ENCODE assay signal across 15 cellular contexts in the genomic region with DNA sequence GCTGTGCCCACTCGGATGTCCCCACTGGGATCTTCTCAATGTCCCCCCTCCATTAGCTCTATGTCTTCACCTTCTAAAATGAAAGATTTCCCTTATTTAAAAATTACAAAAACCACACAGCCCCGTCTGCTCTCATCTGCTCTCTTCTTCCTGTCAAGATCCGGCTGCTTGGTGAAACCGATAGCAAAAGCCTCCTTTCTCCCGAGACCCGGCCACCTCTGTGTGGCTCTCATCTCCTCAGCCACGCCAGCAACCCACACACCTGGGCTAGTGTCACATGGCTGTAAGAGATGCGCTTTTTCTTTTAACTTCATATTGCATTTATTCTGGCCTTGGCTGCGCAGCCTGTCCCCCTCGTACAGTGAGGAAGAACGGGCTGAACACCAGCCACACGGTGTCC. TPM values are rescaled to one million over a fixed set of nuclear protein-coding genes. Genes with fewer than 3 reads are reported as not detected.
A peak's percentile ranks its signal among the peaks of the same experiment; 100 is the strongest.
DNase-seq lines count a peak whose midpoint lies in the region; ATAC-seq, FAIRE-seq and TF ChIP-seq lines count a peak whose summit lies in the region.
"Had no signal": no experiment of that assay in that cellular context is flagged by ENCODE, and none has a peak within 500 bp of the region (broad histone marks: within the 10 kb centered on the region; RNA-seq: fewer than 3 reads in every experiment).

No MANE protein-coding gene starts in this region.

- no peak overlapping the region for H2BK5ac ChIP-seq in neuronal stem cell (ENCODE audit: low read length)

- H3K4me3 ChIP-seq in astrocyte (ENCODE audit: insufficient read depth, low read depth, low read length): no peak overlapping the region
- H3K4me3 ChIP-seq in neuronal stem cell (ENCODE audit: low read length in 2 of 2): no peak overlapping the region
- H3K4me3 ChIP-seq: BLaER1 treated with 17β-estradiol and CSF1 and Interleukin-3, amounts not matched to agents 10 nM and 100 nM had no signal

- H3K4me1 ChIP-seq in astrocyte (ENCODE audit: insufficient read depth, low read length) (no peaks in the 10 kb centered on the region), neuronal stem cell (ENCODE audit: control insufficient read depth in 2 of 2, insufficient read depth in 1 of 2, low read depth in 1 of 2, low read length in 2 of 2) (peaks cover 0 to 2% of the 10 kb centered on the region in 2 donors)

- no peak for TF ChIP-seq CTCF in astrocyte (IDR thresholded peaks at IDR 0.05; ENCODE audit: insufficient read depth, low read depth, low read length)
- TF ChIP-seq CTCF in WTC11 (IDR thresholded peaks at IDR 0.05): no peak

- intact Hi-C loops in activated CD4-positive, alpha-beta T cell treated with anti-CD3 and anti-CD28 coated beads, Interleukin-2, amount 10 ng/mL, durations not matched to agents 24 days and 14 days (cut with micrococcal nuclease): no loop called here

- no peak overlapping the region for H3K4me3 Mint-ChIP-seq in activated CD4-positive, alpha-beta T cell treated with anti-CD3 and anti-CD28 coated beads, Interleukin-2, amount 10 ng/mL, durations not matched to agents 7 days and 5 days
- H3K4me3 Mint-ChIP-seq in activated CD4-positive, alpha-beta T cell treated with anti-CD3 and anti-CD28 coated beads, Interleukin-2, amount 10 ng/mL, durations not matched to agents 24 days and 14 days: no peak overlapping the region
- H3K4me3 Mint-ChIP-seq in astrocyte (ENCODE audit: unreplicated experiment) (no peak overlapping the region), WTC11 (no peak overlapping the region)
- H3K4me3 Mint-ChIP-seq: CD4-positive, alpha-beta T cell had no signal

- H3K18ac ChIP-seq in neuronal stem cell (ENCODE audit: low read length): no peak overlapping the region

- H3K27ac ChIP-seq in astrocyte (ENCODE audit: low read depth, low read length): no peak overlapping the region
- no peak overlapping the region for H3K27ac ChIP-seq in neuronal stem cell (replicated peaks; ENCODE audit: low read length)
- H3K27ac ChIP-seq: BLaER1 treated with 17β-estradiol and CSF1 and Interleukin-3, amounts not matched to agents 10 nM and 100 nM had no signal

- no peak overlapping the region for H2BK120ac ChIP-seq in neuronal stem cell (ENCODE audit: low read depth, low read length)

- H3K36me3 Mint-ChIP-seq in activated CD4-positive, alpha-beta T cell treated with anti-CD3 and anti-CD28 coated beads, Interleukin-2, amount 10 ng/mL, durations not matched to agents 7 days and 5 days (ENCODE audit: low read depth): no peaks in the 10 kb centered on the region
- H3K36me3 Mint-ChIP-seq in activated CD4-positive, alpha-beta T cell treated with anti-CD3 and anti-CD28 coated beads, Interleukin-2, amount 10 ng/mL, durations not matched to agents 24 days and 14 days (ENCODE audit: low read depth): no peaks in the 10 kb centered on the region
- H3K36me3 Mint-ChIP-seq in astrocyte (ENCODE audit: low read depth, unreplicated experiment) (peaks cover 20% of the 10 kb centered on the region), WTC11 (peaks cover 10% of the 10 kb centered on the region)

- DNase-seq in activated CD4-positive, alpha-beta T cell treated with anti-CD3 and anti-CD28 coated beads, Interleukin-2, amount 10 ng/mL, durations not matched to agents 7 days and 5 days: no peak
- DNase-seq in activated CD4-positive, alpha-beta T cell treated with anti-CD3 and anti-CD28 coated beads, Interleukin-2, amount 10 ng/mL, durations not matched to agents 24 days and 14 days: no peak
- DNase-seq in astrocyte (ENCODE audit: low read depth): no peak
- no peak for DNase-seq in neuronal stem cell (ENCODE audit: low spot score)
- no peak for DNase-seq in WTC11 (ENCODE audit: low spot score)
- no peak for DNase-seq in NCI-H69 (lab: John Stamatoyannopoulos, UW)
- DNase-seq: ACHN; CD4-positive, alpha-beta T cell; DND-41; GF-D8 had no signal

- POLR2A ChIA-PET in activated CD4-positive, alpha-beta T cell treated with anti-CD3 and anti-CD28 coated beads, Interleukin-2, amount 10 ng/mL, durations not matched to agents 7 days and 5 days (lab: Charles Lee): no interaction called here
- POLR2A ChIA-PET in WTC11 (lab: Charles Lee): interaction anchor here (0.6 kb wide), 1 partner anchor 98 kb away, joined by 3 read pairs; no protein-coding TSS in a partner anchor

- no peak overlapping the region for H2AK5ac ChIP-seq in neuronal stem cell (ENCODE audit: low read depth, low read length)

- H3K27me3 Mint-ChIP-seq in activated CD4-positive, alpha-beta T cell treated with anti-CD3 and anti-CD28 coated beads, Interleukin-2, amount 10 ng/mL, durations not matched to agents 7 days and 5 days: no peaks in the 10 kb centered on the region
- no peaks in the 10 kb centered on the region for H3K27me3 Mint-ChIP-seq in activated CD4-positive, alpha-beta T cell treated with anti-CD3 and anti-CD28 coated beads, Interleukin-2, amount 10 ng/mL, durations not matched to agents 24 days and 14 days
- H3K27me3 Mint-ChIP-seq in astrocyte (ENCODE audit: low read depth, unreplicated experiment) (no peaks in the 10 kb centered on the region), WTC11 (ENCODE audit: low read depth) (no peaks in the 10 kb centered on the region)
- H3K27me3 Mint-ChIP-seq: CD4-positive, alpha-beta T cell; IgD-negative memory B cell had no signal

- H2BK15ac ChIP-seq in neuronal stem cell (ENCODE audit: low read length): no peak overlapping the region

- no peak for FAIRE-seq in astrocyte (lab: Jason Lieb, UNC)

- ATAC-seq in WTC11 (no peak), HG03095 (IDR thresholded peaks at IDR 0.05; ENCODE audit: unreplicated experiment) (no peak)

- H3K9me3 Mint-ChIP-seq in activated CD4-positive, alpha-beta T cell treated with anti-CD3 and anti-CD28 coated beads, Interleukin-2, amount 10 ng/mL, durations not matched to agents 7 days and 5 days: no peaks in the 10 kb centered on the region
- no peaks in the 10 kb centered on the region for H3K9me3 Mint-ChIP-seq in activated CD4-positive, alpha-beta T cell treated with anti-CD3 and anti-CD28 coated beads, Interleukin-2, amount 10 ng/mL, durations not matched to agents 24 days and 14 days
- H3K9me3 Mint-ChIP-seq in astrocyte (ENCODE audit: unreplicated experiment) (no peaks in the 10 kb centered on the region), WTC11 (peaks cover 3% of the 10 kb centered on the region; the same call in 1 of the 2 replicates)
- H3K9me3 Mint-ChIP-seq: CD4-positive, alpha-beta T cell; IgD-negative memory B cell had no signal

- no peaks in the 10 kb centered on the region for H4K20me1 ChIP-seq in astrocyte (ENCODE audit: insufficient read depth, low read length)

- H3K14ac ChIP-seq in neuronal stem cell (ENCODE audit: low read length): no peak overlapping the region

- no peak overlapping the region for H2BK12ac ChIP-seq in neuronal stem cell (ENCODE audit: low read length)

- H3K79me1 ChIP-seq in neuronal stem cell (ENCODE audit: low read depth, low read length): peaks cover 4% of the 10 kb centered on the region

- H3K36me3 ChIP-seq in astrocyte (ENCODE audit: insufficient read depth, low read length): peaks cover 4% of the 10 kb centered on the region
- peaks cover 45 to 78% of the 10 kb centered on the region in 2 donors for H3K36me3 ChIP-seq in neuronal stem cell (replicated peaks in 1 of 2; ENCODE audit: control insufficient read depth in 2 of 2, insufficient read depth in 2 of 2, low read length in 2 of 2)

- H3K4me1 Mint-ChIP-seq in activated CD4-positive, alpha-beta T cell treated with anti-CD3 and anti-CD28 coated beads, Interleukin-2, amount 10 ng/mL, durations not matched to agents 7 days and 5 days: no peaks in the 10 kb centered on the region
- H3K4me1 Mint-ChIP-seq in activated CD4-positive, alpha-beta T cell treated with anti-CD3 and anti-CD28 coated beads, Interleukin-2, amount 10 ng/mL, durations not matched to agents 24 days and 14 days: no peaks in the 10 kb centered on the region
- no peaks in the 10 kb centered on the region for H3K4me1 Mint-ChIP-seq in astrocyte (ENCODE audit: low read depth, unreplicated experiment)
- no peaks in the 10 kb centered on the region for H3K4me1 Mint-ChIP-seq in WTC11
- H3K4me1 Mint-ChIP-seq: IgD-negative memory B cell had no signal

- H3K9ac ChIP-seq in astrocyte (ENCODE audit: low read length) (no peak overlapping the region), neuronal stem cell (ENCODE audit: low read depth, low read length, poor library complexity) (peak overlapping the region; percentile 50)

- no peak overlapping the region for H3K4ac ChIP-seq in neuronal stem cell (ENCODE audit: low read length)

- no peak overlapping the region for H4K91ac ChIP-seq in neuronal stem cell (ENCODE audit: low read depth, low read length, poor library complexity)

- no peaks in the 10 kb centered on the region for H3K27me3 ChIP-seq in astrocyte (ENCODE audit: insufficient read depth, low read length)
- H3K27me3 ChIP-seq in neuronal stem cell (ENCODE audit: control insufficient read depth in 3 of 3, insufficient read depth in 3 of 3, low read depth in 1 of 3, low read length in 3 of 3): no peaks in the 10 kb centered on the region
- H3K27me3 ChIP-seq: BLaER1 treated with 17β-estradiol and CSF1 and Interleukin-3, amounts not matched to agents 10 nM and 100 nM had no signal

- H2AFZ ChIP-seq in astrocyte (ENCODE audit: low read depth, low read length) (no peak overlapping the region), neuronal stem cell (ENCODE audit: low read length) (no peak overlapping the region)

- H3K79me2 ChIP-seq in astrocyte (ENCODE audit: insufficient read depth, low read length): no peaks in the 10 kb centered on the region

- H3K9me3 ChIP-seq in astrocyte (ENCODE audit: insufficient read depth, low read depth, low read length) (no peaks in the 10 kb centered on the region), neuronal stem cell (replicated peaks in 1 of 2; ENCODE audit: control insufficient read depth in 2 of 2, insufficient read depth in 1 of 2, low read depth in 1 of 2, low read length in 2 of 2) (no peaks in the 10 kb centered on the region)
- H3K9me3 ChIP-seq: BLaER1 treated with 17β-estradiol and CSF1 and Interleukin-3, amounts not matched to agents 10 nM and 100 nM had no signal

- H3K23ac ChIP-seq in neuronal stem cell (ENCODE audit: low read depth, low read length, poor library complexity): no peak overlapping the region

- no peak overlapping the region for H4K8ac ChIP-seq in neuronal stem cell (ENCODE audit: low read depth, low read length)

- H3K4me2 ChIP-seq in astrocyte (ENCODE audit: low read length) (no peak overlapping the region), neuronal stem cell (ENCODE audit: insufficient read depth, low read length, poor library complexity, severe bottlenecking) (no peak overlapping the region)
- H3K4me2 ChIP-seq: BLaER1 treated with 17β-estradiol and CSF1 and Interleukin-3, amounts not matched to agents 10 nM and 100 nM had no signal

- H3K27ac Mint-ChIP-seq in activated CD4-positive, alpha-beta T cell treated with anti-CD3 and anti-CD28 coated beads, Interleukin-2, amount 10 ng/mL, durations not matched to agents 7 days and 5 days: peak overlapping the region; percentile 32
- H3K27ac Mint-ChIP-seq in activated CD4-positive, alpha-beta T cell treated with anti-CD3 and anti-CD28 coated beads, Interleukin-2, amount 10 ng/mL, durations not matched to agents 24 days and 14 days: no peak overlapping the region
- H3K27ac Mint-ChIP-seq in astrocyte (ENCODE audit: unreplicated experiment) (peak overlapping the region; percentile 47), WTC11 (no peak overlapping the region)
- H3K27ac Mint-ChIP-seq: CD4-positive, alpha-beta T cell; IgD-negative memory B cell had no signal

- no CpG with 5 or more reads among the region's 12 CpGs for WGBS in neuronal stem cell (ENCODE audit: extremely low coverage in 2 of 2, insufficient read length in 2 of 2, insufficient replicate concordance in 1 of 2), 2 donors

- CTCF ChIA-PET in activated CD4-positive, alpha-beta T cell treated with anti-CD3 and anti-CD28 coated beads, Interleukin-2, amount 10 ng/mL, durations not matched to agents 7 days and 5 days (lab: Charles Lee): no interaction called here
- CTCF ChIA-PET in WTC11 (lab: Charles Lee): no interaction called here

RNA-seq across cellular contexts. Expression of a gene that starts 20.6 kb away (rescaled TPM):
- 1 to 10 TPM; 9.3 TPM for total RNA-seq in activated CD4-positive, alpha-beta T cell treated with anti-CD3 and anti-CD28 coated beads, Interleukin-2, amount 10 ng/mL, durations not matched to agents 7 days and 5 days
- total RNA-seq in activated CD4-positive, alpha-beta T cell treated with anti-CD3 and anti-CD28 coated beads, Interleukin-2, amount 10 ng/mL, durations not matched to agents 24 days and 14 days: 9.8 and 11.6 TPM in 2 replicates
- total RNA-seq in astrocyte (15.7 and 16.3 TPM in 2 replicates), WTC11 (2021) (27.0 to 31.0 TPM (median 28.9 TPM) in 3 replicates)
- 29.1 TPM for polyA plus RNA-seq in neuronal stem cell (2013, experiment 1 of 2)
- 29.5 TPM for polyA plus RNA-seq in neuronal stem cell (2013, experiment 2 of 2)

RNA-seq across cellular contexts. Expression of a gene that starts 20.9 kb away (rescaled TPM):
- 10 to 100 TPM; 25.6 to 27.4 TPM for total RNA-seq in activated CD4-positive, alpha-beta T cell treated with anti-CD3 and anti-CD28 coated beads, Interleukin-2, amount 10 ng/mL, durations not matched to agents 7 days and 5 days
- 34.9 and 36.7 TPM in 2 replicates for total RNA-seq in activated CD4-positive, alpha-beta T cell treated with anti-CD3 and anti-CD28 coated beads, Interleukin-2, amount 10 ng/mL, durations not matched to agents 24 days and 14 days
- total RNA-seq in astrocyte (15.7 and 18.0 TPM in 2 replicates), WTC11 (2021) (24.0 to 27.4 TPM (median 25.9 TPM) in 3 replicates)
- 11.9 TPM for polyA plus RNA-seq in neuronal stem cell (2013, experiment 1 of 2)
- 12.3 TPM for polyA plus RNA-seq in neuronal stem cell (2013, experiment 2 of 2)

RNA-seq across cellular contexts. Expression of a gene that starts 57.8 kb away (rescaled TPM):
- total RNA-seq in activated CD4-positive, alpha-beta T cell treated with anti-CD3 and anti-CD28 coated beads, Interleukin-2, amount 10 ng/mL, durations not matched to agents 7 days and 5 days: 10 to 100 TPM; 60.6 to 73.5 TPM
- 19.9 and 20.8 TPM in 2 replicates for total RNA-seq in activated CD4-positive, alpha-beta T cell treated with anti-CD3 and anti-CD28 coated beads, Interleukin-2, amount 10 ng/mL, durations not matched to agents 24 days and 14 days
- total RNA-seq in astrocyte (not detected in 2 replicates), WTC11 (2021) (0.18 to 0.35 TPM (median 0.30 TPM) in 3 replicates)
- polyA plus RNA-seq in neuronal stem cell (2013, experiment 1 of 2): not detected
- polyA plus RNA-seq in neuronal stem cell (2013, experiment 2 of 2): not detected
- total RNA-seq: A172, H4 had no signal

Comparison
In these comparisons a context has a peak if more than half of its experiments do, and no peak if none do; other contexts are left out.
1. H3K27ac Mint-ChIP-seq: peak in activated CD4-positive, alpha-beta T cell treated with anti-CD3 and anti-CD28 coated beads, Interleukin-2, amount 10 ng/mL, durations not matched to agents 7 days and 5 days (single experiment) and astrocyte (single experiment); none in activated CD4-positive, alpha-beta T cell treated with anti-CD3 and anti-CD28 coated beads, Interleukin-2, amount 10 ng/mL, durations not matched to agents 24 days and 14 days (single experiment) and WTC11 (single experiment).
2. RNA of a gene that starts 57.8 kb away (total RNA-seq): 60.6 to 73.5 TPM in activated CD4-positive, alpha-beta T cell treated with anti-CD3 and anti-CD28 coated beads, Interleukin-2, amount 10 ng/mL, durations not matched to agents 7 days and 5 days and 19.9 to 20.8 TPM in activated CD4-positive, alpha-beta T cell treated with anti-CD3 and anti-CD28 coated beads, Interleukin-2, amount 10 ng/mL, durations not matched to agents 24 days and 14 days; 0.18 to 0.35 TPM in WTC11 and not detected in astrocyte; every median in the first group is over 10 times any median in the second.